Comparison of ENCODE assay signal across 11 cellular contexts in the genomic region with DNA sequence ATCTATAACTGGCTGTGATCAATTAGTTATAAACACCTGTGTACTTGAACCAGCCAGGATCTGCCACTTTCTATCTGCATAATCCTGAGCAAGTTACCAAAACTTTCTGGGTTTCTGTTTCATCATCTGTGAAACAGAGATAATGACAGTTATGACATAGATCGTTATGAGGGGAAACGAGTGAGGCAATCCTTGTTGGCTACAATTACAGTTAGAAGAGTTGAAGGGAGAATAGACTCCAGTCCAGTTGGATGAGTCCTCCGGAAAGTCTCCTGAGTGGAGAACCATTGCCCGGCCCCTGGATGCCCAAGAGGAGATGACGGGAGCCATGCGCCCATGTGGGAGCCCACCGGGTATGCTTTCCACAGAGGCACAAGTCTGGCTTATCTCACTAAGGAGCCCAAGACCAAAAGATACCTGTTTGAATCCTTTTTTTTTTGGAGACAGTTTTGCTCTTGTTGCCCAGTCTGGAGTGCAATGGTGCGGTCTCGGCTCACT. TPM values are rescaled to one million over a fixed set of nuclear protein-coding genes. Genes with fewer than 3 reads are reported as not detected.
DNase-seq lines count a peak whose midpoint lies in the region; ATAC-seq and TF ChIP-seq lines count a peak whose summit lies in the region.
"Had no signal": no experiment of that assay in that cellular context is flagged by ENCODE, and none has a peak within 500 bp of the region (broad histone marks: within the 10 kb centered on the region; RNA-seq: fewer than 3 reads in every experiment).

No MANE protein-coding gene starts in this region.

- no peaks in the 10 kb centered on the region for H3K27me3 ChIP-seq in effector memory CD4-positive, alpha-beta T cell (replicated peaks; ENCODE audit: control insufficient read depth, insufficient read depth, low read length, poor library complexity, severe bottlenecking)

- H3K4me3 ChIP-seq in HEK293 (ENCODE audit: low read depth, low read length) (no peak overlapping the region), fibroblast of the aortic adventitia (ENCODE audit: low read depth, low read length) (no peak overlapping the region)
- H3K4me3 ChIP-seq in effector memory CD4-positive, alpha-beta T cell (ENCODE audit: insufficient read depth, low read depth, low read length, poor library complexity, severe bottlenecking), result no peak overlapping the region

- no peak overlapping the region for H3K27ac ChIP-seq in HEK293 (ENCODE audit: extremely low read depth, low read depth, low read length)
- no peak overlapping the region for H3K27ac ChIP-seq in effector memory CD4-positive, alpha-beta T cell (ENCODE audit: insufficient read depth, low read length, poor library complexity, severe bottlenecking)

- TF ChIP-seq CTCF in HEK293 (tag by site-specific recombination; IDR thresholded peaks at IDR 0.05) (no peak), fibroblast of the aortic adventitia (IDR thresholded peaks at IDR 0.05; ENCODE audit: insufficient read depth, low read length) (no peak)

- peak; percentile 97 for DNase-seq in NOMO-1 treated with DMSO at 0.1 percent for 48 hours (lab: John Stamatoyannopoulos, UW; ENCODE audit: unreplicated experiment)
- DNase-seq in fibroblast of the aortic adventitia (ENCODE audit: low read depth), result peak; percentile 28
- DNase-seq in effector memory CD4-positive, alpha-beta T cell, result no peak
- no peak for DNase-seq in NCI-H187 treated with DMSO at 0.1 percent for 48 hours (lab: John Stamatoyannopoulos, UW)
- DNase-seq: activated CD8-positive, alpha-beta memory T cell treated with anti-CD3 and anti-CD28 coated beads, Interleukin-2, amount 50 U/mL, for 4 hours; DND-41 had no signal

- POLR2A ChIA-PET in HEK293 (lab: Yijun Ruan, JAX), result interaction anchor here (1.9 kb wide), 1 partner anchor 20 kb away, joined by 8 read pairs; the partner anchor contains the start of gene SLC26A2

- H3K4me1 ChIP-seq in HEK293 (ENCODE audit: control insufficient read depth, insufficient read depth, low read length), result peaks cover 13% of the 10 kb centered on the region
- H3K4me1 ChIP-seq in effector memory CD4-positive, alpha-beta T cell (ENCODE audit: control insufficient read depth, insufficient read depth, low read length, poor library complexity, severe bottlenecking), result no peaks in the 10 kb centered on the region

- CTCF ChIA-PET in HEK293 (lab: Yijun Ruan, JAX), result interaction anchor here (0.6 to 1.7 kb wide), 4 partner anchors 17 to 511 kb away, joined by 3 to 4 read pairs (median 3); no protein-coding TSS in a partner anchor

- no peaks in the 10 kb centered on the region for H3K9me3 ChIP-seq in HEK293 (ENCODE audit: control insufficient read depth, insufficient read depth, low read depth, low read length)
- no peaks in the 10 kb centered on the region for H3K9me3 ChIP-seq in effector memory CD4-positive, alpha-beta T cell (ENCODE audit: control insufficient read depth, low read length)

- H3K36me3 ChIP-seq in HEK293 (ENCODE audit: control insufficient read depth in 2 of 2, insufficient read depth in 1 of 2, low read length in 2 of 2), result no peaks in the 10 kb centered on the region
- H3K36me3 ChIP-seq in effector memory CD4-positive, alpha-beta T cell (ENCODE audit: control insufficient read depth, insufficient read depth, low read length), result no peaks in the 10 kb centered on the region

- peak; percentile 77 for ATAC-seq in GM18502 (IDR thresholded peaks at IDR 0.05; ENCODE audit: poor library complexity, unreplicated experiment)
- no peak for ATAC-seq in GM21825 (IDR thresholded peaks at IDR 0.05; ENCODE audit: unreplicated experiment)
- no peak for ATAC-seq in GM21423 (IDR thresholded peaks at IDR 0.05; ENCODE audit: unreplicated experiment)

TF ChIP-seq in HEK293, 187 proteins besides CTCF, POLR2A, EP300 and RAD21 (continues in another document):
- no peak for TF ChIP-seq ZNF791 (tag by site-specific recombination; IDR thresholded peaks at IDR 0.05)
- peak; percentile 63 for TF ChIP-seq ZEB2 (tag by site-specific recombination; IDR thresholded peaks at IDR 0.05)
- TF ChIP-seq ZIC2 (tag by site-specific recombination; IDR thresholded peaks at IDR 0.05), result no peak
- no peak for TF ChIP-seq WT1 (tag by site-specific recombination; IDR thresholded peaks at IDR 0.05)
- no peak; the same call in 1 of the 2 replicates for TF ChIP-seq ZNF24 (tag by site-specific recombination; IDR thresholded peaks at IDR 0.05)
- TF ChIP-seq, protein P1, sequence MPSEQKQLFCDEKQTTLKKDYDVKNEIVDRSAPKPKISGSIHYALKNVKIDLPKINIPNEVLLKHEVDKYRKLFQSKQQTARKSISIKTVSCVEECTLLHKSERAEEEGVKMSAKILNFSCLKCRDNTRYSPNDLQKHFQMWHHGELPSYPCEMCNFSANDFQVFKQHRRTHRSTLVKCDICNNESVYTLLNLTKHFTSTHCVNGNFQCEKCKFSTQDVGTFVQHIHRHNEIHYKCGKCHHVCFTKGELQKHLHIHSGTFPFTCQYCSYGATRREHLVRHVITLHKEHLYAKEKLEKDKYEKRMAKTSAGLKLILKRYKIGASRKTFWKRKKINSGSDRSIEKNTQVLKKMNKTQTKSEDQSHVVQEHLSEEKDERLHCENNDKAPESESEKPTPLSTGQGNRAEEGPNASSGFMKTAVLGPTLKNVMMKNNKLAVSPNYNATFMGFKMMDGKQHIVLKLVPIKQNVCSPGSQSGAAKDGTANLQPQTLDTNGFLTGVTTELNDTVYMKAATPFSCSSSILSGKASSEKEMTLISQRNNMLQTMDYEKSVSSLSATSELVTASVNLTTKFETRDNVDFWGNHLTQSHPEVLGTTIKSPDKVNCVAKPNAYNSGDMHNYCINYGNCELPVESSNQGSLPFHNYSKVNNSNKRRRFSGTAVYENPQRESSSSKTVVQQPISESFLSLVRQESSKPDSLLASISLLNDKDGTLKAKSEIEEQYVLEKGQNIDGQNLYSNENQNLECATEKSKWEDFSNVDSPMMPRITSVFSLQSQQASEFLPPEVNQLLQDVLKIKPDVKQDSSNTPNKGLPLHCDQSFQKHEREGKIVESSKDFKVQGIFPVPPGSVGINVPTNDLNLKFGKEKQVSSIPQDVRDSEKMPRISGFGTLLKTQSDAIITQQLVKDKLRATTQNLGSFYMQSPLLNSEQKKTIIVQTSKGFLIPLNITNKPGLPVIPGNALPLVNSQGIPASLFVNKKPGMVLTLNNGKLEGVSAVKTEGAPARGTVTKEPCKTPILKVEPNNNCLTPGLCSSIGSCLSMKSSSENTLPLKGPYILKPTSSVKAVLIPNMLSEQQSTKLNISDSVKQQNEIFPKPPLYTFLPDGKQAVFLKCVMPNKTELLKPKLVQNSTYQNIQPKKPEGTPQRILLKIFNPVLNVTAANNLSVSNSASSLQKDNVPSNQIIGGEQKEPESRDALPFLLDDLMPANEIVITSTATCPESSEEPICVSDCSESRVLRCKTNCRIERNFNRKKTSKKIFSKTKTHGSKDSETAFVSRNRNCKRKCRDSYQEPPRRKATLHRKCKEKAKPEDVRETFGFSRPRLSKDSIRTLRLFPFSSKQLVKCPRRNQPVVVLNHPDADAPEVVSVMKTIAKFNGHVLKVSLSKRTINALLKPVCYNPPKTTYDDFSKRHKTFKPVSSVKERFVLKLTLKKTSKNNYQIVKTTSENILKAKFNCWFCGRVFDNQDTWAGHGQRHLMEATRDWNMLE (tag by site-specific recombination; conservative IDR thresholded peaks at IDR 0.05; ENCODE audit: low read depth), result no peak
- no peak for TF ChIP-seq SETDB1 (IDR thresholded peaks at IDR 0.05; ENCODE audit: insufficient read length, low read length)
- no peak for TF ChIP-seq ZNF777 (tag by site-specific recombination; IDR thresholded peaks at IDR 0.05; ENCODE audit: borderline replicate concordance)
- TF ChIP-seq, protein P2, sequence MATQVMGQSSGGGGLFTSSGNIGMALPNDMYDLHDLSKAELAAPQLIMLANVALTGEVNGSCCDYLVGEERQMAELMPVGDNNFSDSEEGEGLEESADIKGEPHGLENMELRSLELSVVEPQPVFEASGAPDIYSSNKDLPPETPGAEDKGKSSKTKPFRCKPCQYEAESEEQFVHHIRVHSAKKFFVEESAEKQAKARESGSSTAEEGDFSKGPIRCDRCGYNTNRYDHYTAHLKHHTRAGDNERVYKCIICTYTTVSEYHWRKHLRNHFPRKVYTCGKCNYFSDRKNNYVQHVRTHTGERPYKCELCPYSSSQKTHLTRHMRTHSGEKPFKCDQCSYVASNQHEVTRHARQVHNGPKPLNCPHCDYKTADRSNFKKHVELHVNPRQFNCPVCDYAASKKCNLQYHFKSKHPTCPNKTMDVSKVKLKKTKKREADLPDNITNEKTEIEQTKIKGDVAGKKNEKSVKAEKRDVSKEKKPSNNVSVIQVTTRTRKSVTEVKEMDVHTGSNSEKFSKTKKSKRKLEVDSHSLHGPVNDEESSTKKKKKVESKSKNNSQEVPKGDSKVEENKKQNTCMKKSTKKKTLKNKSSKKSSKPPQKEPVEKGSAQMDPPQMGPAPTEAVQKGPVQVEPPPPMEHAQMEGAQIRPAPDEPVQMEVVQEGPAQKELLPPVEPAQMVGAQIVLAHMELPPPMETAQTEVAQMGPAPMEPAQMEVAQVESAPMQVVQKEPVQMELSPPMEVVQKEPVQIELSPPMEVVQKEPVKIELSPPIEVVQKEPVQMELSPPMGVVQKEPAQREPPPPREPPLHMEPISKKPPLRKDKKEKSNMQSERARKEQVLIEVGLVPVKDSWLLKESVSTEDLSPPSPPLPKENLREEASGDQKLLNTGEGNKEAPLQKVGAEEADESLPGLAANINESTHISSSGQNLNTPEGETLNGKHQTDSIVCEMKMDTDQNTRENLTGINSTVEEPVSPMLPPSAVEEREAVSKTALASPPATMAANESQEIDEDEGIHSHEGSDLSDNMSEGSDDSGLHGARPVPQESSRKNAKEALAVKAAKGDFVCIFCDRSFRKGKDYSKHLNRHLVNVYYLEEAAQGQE (tag by site-specific recombination; IDR thresholded peaks at IDR 0.05), result no peak
- TF ChIP-seq ZNF16 (tag by site-specific recombination; IDR thresholded peaks at IDR 0.05; ENCODE audit: low read depth), result no peak
- 0 out of 2 replicates have a peak, but pooled peaks have one; percentile 21 for TF ChIP-seq ZBTB17 (tag by site-specific recombination; IDR thresholded peaks at IDR 0.05)
- TF ChIP-seq ZNF473 (tag by site-specific recombination; IDR thresholded peaks at IDR 0.05), result no peak
- no peak for TF ChIP-seq ZNF658 (tag by site-specific recombination; IDR thresholded peaks at IDR 0.05)
- no peak for TF ChIP-seq SP3 (tag by site-specific recombination; IDR thresholded peaks at IDR 0.05)
- no peak for TF ChIP-seq ZSCAN30 (tag by site-specific recombination; IDR thresholded peaks at IDR 0.05)
- TF ChIP-seq ZBTB7A (tag by site-specific recombination; IDR thresholded peaks at IDR 0.05; ENCODE audit: low read depth), result no peak
- no peak for TF ChIP-seq IKZF3 (tag by site-specific recombination; IDR thresholded peaks at IDR 0.05)
- TF ChIP-seq ZNF114 (tag by site-specific recombination; IDR thresholded peaks at IDR 0.05), result no peak
- peak; percentile 69; the same call in 1 of the 2 replicates for TF ChIP-seq ZBTB21 (tag by site-specific recombination; IDR thresholded peaks at IDR 0.05)

RNA-seq across cellular contexts. Expression of gene PDE6A, which starts 4.5 kb away (rescaled TPM):
- not detected in 2 replicates for total RNA-seq in fibroblast of the aortic adventitia (ENCODE audit: low replicate concordance)
- total RNA-seq: endothelial cell of umbilical vein had no signal

RNA-seq across cellular contexts. Expression of gene SLC26A2, which starts 20.4 kb away (rescaled TPM):
- total RNA-seq in fibroblast of the aortic adventitia (ENCODE audit: low replicate concordance), result 12.7 and 20.2 TPM in 2 replicates

Comparison
In these comparisons a context has a peak if more than half of its experiments do, and no peak if none do; other contexts are left out.
1. DNase-seq: peak in NOMO-1 treated with DMSO at 0.1 percent for 48 hours (single experiment) and fibroblast of the aortic adventitia (single experiment); none in effector memory CD4-positive, alpha-beta T cell (0 of 3) and NCI-H187 treated with DMSO at 0.1 percent for 48 hours (single experiment).